12 cellular contexts compared by ENCODE assay signal in genomic region chr14:71529855-71530254, GRCh38.
DNase-seq lines count a peak whose midpoint lies in the region; ATAC-seq and TF ChIP-seq lines count a peak whose summit lies in the region.
"Had no signal": no experiment of that assay in that cellular context is flagged by ENCODE, and none has a peak within 500 bp of the region (broad histone marks: within the 10 kb centered on the region; RNA-seq: fewer than 3 reads in every experiment).

No MANE protein-coding gene starts in this region.

- H3K36me3 Mint-ChIP-seq in endodermal cell (ENCODE audit: low read depth) = peaks cover 25% of the 10 kb centered on the region

- WGBS in endodermal cell (ENCODE audit: insufficient coverage in 1 of 2, insufficient read length in 1 of 2), 2 experiments = 93 to 97% methylated on average over 3 to 4 of the region's 4 CpGs

- H3K4me3 Mint-ChIP-seq in endodermal cell = no peak overlapping the region
- H3K4me3 Mint-ChIP-seq: activated B cell treated with CpG ODN at 0.5 μM for 24 hours had no signal

- H3K4me1 Mint-ChIP-seq in endodermal cell = peaks cover 6% of the 10 kb centered on the region

- H3K27me3 ChIP-seq in endodermal cell (ENCODE audit: control insufficient read depth, insufficient read depth, low read length, poor library complexity, severe bottlenecking) = no peaks in the 10 kb centered on the region
- H3K27me3 ChIP-seq: dorsolateral prefrontal cortex, Peyer's patch had no signal

- H3K36me3 ChIP-seq in endodermal cell (ENCODE audit: control insufficient read depth, insufficient read depth, low read length) = peaks cover 28% of the 10 kb centered on the region
- H3K36me3 ChIP-seq: Peyer's patch had no signal

- no peaks in the 10 kb centered on the region for H3K4me1 ChIP-seq in endodermal cell (ENCODE audit: control insufficient read depth, insufficient read depth, low read length)
- H3K4me1 ChIP-seq: Peyer's patch had no signal

- no peak overlapping the region for H3K9ac ChIP-seq in endodermal cell (ENCODE audit: extremely low read depth, low read length, poor library complexity, severe bottlenecking)

- H3K4me3 ChIP-seq in endodermal cell (ENCODE audit: low read length) = no peak overlapping the region
- H3K4me3 ChIP-seq: Peyer's patch had no signal

- H3K27me3 Mint-ChIP-seq in endodermal cell (ENCODE audit: insufficient read depth) = no peaks in the 10 kb centered on the region
- H3K27me3 Mint-ChIP-seq: activated B cell treated with CpG ODN at 0.5 μM for 24 hours had no signal

- ATAC-seq in Right ventricle myocardium superior (ENCODE audit: poor library complexity) = no peak
- no peak for ATAC-seq in Right ventricle myocardium inferior
- no peak for ATAC-seq in GM18907 (IDR thresholded peaks at IDR 0.05; ENCODE audit: unreplicated experiment)

- intact Hi-C loops in Right ventricle myocardium superior (cut with DNase I) (loop anchor here (10.0 kb wide), 1 partner anchor 205 kb away; the partner anchor contains the start of gene SIPA1L1), Right ventricle myocardium inferior (cut with DNase I) (loop anchor here (10.0 kb wide), 1 partner anchor 125 kb away; no protein-coding TSS in a partner anchor)

- TF ChIP-seq CTCF in endodermal cell (conservative IDR thresholded peaks at IDR 0.05) = no peak

- H3K9me3 Mint-ChIP-seq in endodermal cell = no peaks in the 10 kb centered on the region
- H3K9me3 Mint-ChIP-seq: activated B cell treated with CpG ODN at 0.5 μM for 24 hours had no signal

- H3K9me3 ChIP-seq in endodermal cell (ENCODE audit: control insufficient read depth, low read length) = no peaks in the 10 kb centered on the region
- H3K9me3 ChIP-seq: Peyer's patch had no signal

- H3K27ac ChIP-seq in endodermal cell (ENCODE audit: low read depth, low read length) = no peak overlapping the region
- H3K27ac ChIP-seq: Peyer's patch had no signal

- peak overlapping the region; percentile 41 for H3K27ac Mint-ChIP-seq in endodermal cell
- H3K27ac Mint-ChIP-seq: activated B cell treated with CpG ODN at 0.5 μM for 24 hours had no signal

- peak; percentile 43 for DNase-seq in Right ventricle myocardium superior
- no peak for DNase-seq in Right ventricle myocardium inferior (ENCODE audit: missing footprints)
- no peak for DNase-seq in endodermal cell
- DNase-seq in medulla oblongata (ENCODE audit: extremely low spot score) = peak; percentile 61
- DNase-seq in SHP77 (lab: John Stamatoyannopoulos, UW) = no peak
- no peak for DNase-seq in islet precursor cell
- no peak for DNase-seq in NCI-H226
- DNase-seq: activated B cell treated with CpG ODN at 0.5 μM for 24 hours, NCI-H2029 treated with DMSO at 0.1 percent for 48 hours, Peyer's patch had no signal

Comparison
In these comparisons a context has a peak if more than half of its experiments do, and no peak if none do; other contexts are left out.
1. DNase-seq: peak in Right ventricle myocardium superior (single experiment) and medulla oblongata (single experiment); none in Right ventricle myocardium inferior (single experiment), endodermal cell (single experiment), SHP77 (0 of 2), islet precursor cell (single experiment) and NCI-H226 (single experiment).